ENCODE assay signal across 9 cellular contexts in the genomic region with DNA sequence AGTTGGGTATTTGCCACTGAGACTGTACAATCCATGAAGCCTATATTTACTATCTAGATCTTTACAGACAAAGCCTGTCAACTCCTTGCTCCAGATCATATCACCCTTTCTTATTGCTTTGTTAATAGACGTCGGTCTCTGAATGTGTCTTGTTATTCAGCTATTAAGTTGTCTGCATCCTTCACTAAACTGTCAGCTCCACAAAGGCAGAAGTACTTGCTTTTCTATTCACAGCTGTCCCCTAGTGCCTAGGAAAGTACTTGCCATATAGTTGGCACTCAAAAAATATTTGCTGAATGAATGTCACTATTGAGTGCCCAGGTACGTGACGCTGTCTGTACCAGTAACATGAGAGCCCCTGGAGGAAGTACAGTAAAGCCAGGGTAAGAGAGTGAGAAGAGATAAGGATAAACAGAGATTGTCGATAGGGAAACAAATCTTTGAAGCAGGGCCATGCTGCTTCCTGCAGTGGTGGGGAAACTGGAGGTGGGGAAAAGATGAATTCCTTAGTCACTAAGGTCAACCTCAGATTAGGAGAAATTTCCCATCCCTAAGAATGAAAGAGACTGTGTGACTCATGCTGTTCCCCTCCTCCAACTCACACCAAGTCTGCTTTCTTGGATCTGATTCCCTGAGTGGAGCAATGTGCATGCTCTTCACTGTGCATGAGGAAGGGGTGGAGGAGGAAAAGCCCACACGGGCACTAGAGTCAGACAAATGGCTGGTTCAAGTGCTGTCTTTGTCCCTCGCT. TPM values are rescaled to one million over a fixed set of nuclear protein-coding genes. Genes with fewer than 3 reads are reported as not detected.
DNase-seq lines count a peak whose midpoint lies in the region; FAIRE-seq and TF ChIP-seq lines count a peak whose summit lies in the region.
"Had no signal": no experiment of that assay in that cellular context is flagged by ENCODE, and none has a peak within 500 bp of the region (broad histone marks: within the 10 kb centered on the region; RNA-seq: fewer than 3 reads in every experiment).

No MANE protein-coding gene starts in this region.

- H3K4me3 ChIP-seq in kidney epithelial cell (ENCODE audit: low read depth, low read length): no peak overlapping the region
- no peak overlapping the region for H3K4me3 ChIP-seq in subcutaneous abdominal adipose tissue (ENCODE audit: low read depth in 1 of 5, low read length in 5 of 5)

- BruUV-seq in MCF 10A (replicated peaks; lab: Mats Ljungman, UMichigan): no TSS peak

- intact Hi-C loops in MCF 10A (cut with micrococcal nuclease): no loop called here

- no peaks in the 10 kb centered on the region for H3K27me3 Mint-ChIP-seq in MCF 10A (ENCODE audit: insufficient read depth, unreplicated experiment)

- FAIRE-seq in HTR-8/SVneo (lab: Jason Lieb, UNC): peak; percentile 77

- H3K36me3 ChIP-seq in kidney epithelial cell (ENCODE audit: control insufficient read depth, insufficient read depth, low read length): no peaks in the 10 kb centered on the region
- H3K36me3 ChIP-seq in subcutaneous abdominal adipose tissue (ENCODE audit: control insufficient read depth in 5 of 5, insufficient read depth in 5 of 5, low read length in 5 of 5): peaks cover 0 to 10% (median 5%) of the 10 kb centered on the region in 5 donors

- DNase-seq in HTR-8/SVneo (ENCODE audit: insufficient read length, low spot score) (peak; percentile 64), MCF 10A (ENCODE audit: unreplicated experiment) (peak; percentile 96), kidney epithelial cell (ENCODE audit: low read depth) (peak; percentile 91), DMS114 treated with DMSO at 0.1 percent for 48 hours (lab: John Stamatoyannopoulos, UW; ENCODE audit: unreplicated experiment) (no peak), ureter (ENCODE audit: low spot score) (no peak), NCI-H1105 (lab: John Stamatoyannopoulos, UW) (no peak), NCI-H2196 treated with DMSO at 0.1 percent for 48 hours (lab: John Stamatoyannopoulos, UW; ENCODE audit: unreplicated experiment) (no peak)

- H3K4me1 Mint-ChIP-seq in MCF 10A (ENCODE audit: insufficient read depth, unreplicated experiment): peaks cover 66% of the 10 kb centered on the region

- H3K36me3 Mint-ChIP-seq in MCF 10A (ENCODE audit: insufficient read depth, unreplicated experiment): no peaks in the 10 kb centered on the region

- CTCF ChIA-PET in MCF 10A (lab: Yijun Ruan, JAX): interaction anchor here (0.6 to 2.2 kb wide), 13 partner anchors 9 to 211 kb away, joined by 3 to 11 read pairs (median 4); a partner anchor contains a TSS

- POLR2A ChIA-PET in MCF 10A (lab: Yijun Ruan, JAX): interaction anchor here (0.6 to 6.5 kb wide), 9 partner anchors 21 to 213 kb away, joined by 3 to 84 read pairs (median 8); no protein-coding TSS in a partner anchor

- no peaks in the 10 kb centered on the region for H3K9me3 ChIP-seq in subcutaneous abdominal adipose tissue (ENCODE audit: control insufficient read depth in 5 of 5, low read length in 5 of 5)

- peak overlapping the region; percentile 75 for H3K27ac Mint-ChIP-seq in MCF 10A (ENCODE audit: low read depth, unreplicated experiment)
- H3K27ac Mint-ChIP-seq: stimulated activated naive CD8-positive, alpha-beta T cell treated with anti-CD3 and anti-CD28 coated beads, Interleukin-15, Interleukin-2, amounts not matched to agents 100 ng/mL and 50 ng/mL, for 24 hours had no signal

- peak overlapping the region; percentile 7 for H3K4me3 Mint-ChIP-seq in MCF 10A (ENCODE audit: unreplicated experiment)
- H3K4me3 Mint-ChIP-seq: stimulated activated naive CD8-positive, alpha-beta T cell treated with anti-CD3 and anti-CD28 coated beads, Interleukin-15, Interleukin-2, amounts not matched to agents 100 ng/mL and 50 ng/mL, for 24 hours had no signal

- H3K27me3 ChIP-seq in kidney epithelial cell (ENCODE audit: control insufficient read depth, insufficient read depth, low read length) (no peaks in the 10 kb centered on the region), subcutaneous abdominal adipose tissue (ENCODE audit: control insufficient read depth in 5 of 5, insufficient read depth in 4 of 5, low read length in 5 of 5) (no peaks in the 10 kb centered on the region)

- TF ChIP-seq CTCF in MCF 10A (IDR thresholded peaks at IDR 0.05; ENCODE audit: unreplicated experiment): no peak
- TF ChIP-seq CTCF in kidney epithelial cell (IDR thresholded peaks at IDR 0.05; ENCODE audit: insufficient read depth, low read length, poor library complexity, severe bottlenecking): no peak

- H3K4me1 ChIP-seq in subcutaneous abdominal adipose tissue (ENCODE audit: control insufficient read depth in 5 of 5, insufficient read depth in 5 of 5, low read length in 5 of 5): peaks cover 22 to 76% (median 58%) of the 10 kb centered on the region in 5 donors

- H3K9ac ChIP-seq in subcutaneous abdominal adipose tissue (ENCODE audit: low read length in 5 of 5): peak overlapping the region in 1 of 5 donors; percentile 34

- peaks cover 7% of the 10 kb centered on the region for H3K9me3 Mint-ChIP-seq in MCF 10A (ENCODE audit: unreplicated experiment)

- H3K27ac ChIP-seq in subcutaneous abdominal adipose tissue (ENCODE audit: low read depth, low read length): peak overlapping the region; percentile 79

RNA-seq across cellular contexts. Expression of a gene that starts 36.3 kb away (rescaled TPM):
- total RNA-seq in MCF 10A (2022): 9.6 and 11.4 TPM in 2 replicates
- total RNA-seq in kidney epithelial cell: 10.8 and 13.7 TPM in 2 replicates
- total RNA-seq in ureter: 43.7 TPM

Comparison
In these comparisons a context has a peak if more than half of its experiments do, and no peak if none do; other contexts are left out.
1. DNase-seq: peak in HTR-8/SVneo (single experiment), MCF 10A (single experiment) and kidney epithelial cell (single experiment); none in DMS114 treated with DMSO at 0.1 percent for 48 hours (single experiment), ureter (single experiment), NCI-H1105 (single experiment) and NCI-H2196 treated with DMSO at 0.1 percent for 48 hours (single experiment).